1 cellular context compared by ENCODE assay signal in the genomic region with DNA sequence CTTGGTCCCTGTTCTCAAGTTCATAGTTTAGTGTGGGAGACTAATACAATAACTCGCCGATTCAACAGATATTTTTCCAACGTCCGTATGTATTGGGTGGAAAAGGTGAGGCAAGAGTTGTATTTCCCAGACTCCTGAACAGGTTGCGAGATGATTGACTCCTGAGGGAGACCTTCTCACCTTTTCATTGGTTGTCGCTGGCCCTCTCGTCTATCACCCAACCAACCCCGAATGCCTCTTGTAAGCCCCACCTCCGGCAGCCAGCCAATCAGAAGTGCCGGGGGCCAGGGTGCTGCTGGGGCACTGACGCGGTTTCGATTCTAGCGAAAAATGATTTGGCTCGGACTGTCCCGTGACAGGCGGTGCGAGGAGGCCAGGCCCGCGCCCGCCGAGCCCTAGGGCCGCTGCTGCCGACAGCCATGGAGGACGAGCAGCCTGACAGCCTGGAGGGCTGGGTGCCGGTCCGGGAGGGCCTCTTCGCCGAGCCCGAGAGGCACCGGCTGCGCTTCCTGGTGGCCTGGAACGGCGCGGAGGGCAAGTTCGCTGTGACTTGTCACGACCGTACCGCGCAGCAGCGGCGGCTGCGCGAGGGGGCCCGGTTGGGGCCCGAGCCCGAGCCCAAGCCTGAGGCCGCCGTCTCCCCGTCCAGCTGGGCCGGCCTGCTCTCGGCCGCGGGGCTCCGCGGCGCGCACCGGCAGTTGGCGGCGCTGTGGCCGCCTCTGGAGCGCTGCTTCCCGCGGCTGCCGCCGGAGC.
TF ChIP-seq lines count a peak whose summit lies in the region.

A gene with protein sequence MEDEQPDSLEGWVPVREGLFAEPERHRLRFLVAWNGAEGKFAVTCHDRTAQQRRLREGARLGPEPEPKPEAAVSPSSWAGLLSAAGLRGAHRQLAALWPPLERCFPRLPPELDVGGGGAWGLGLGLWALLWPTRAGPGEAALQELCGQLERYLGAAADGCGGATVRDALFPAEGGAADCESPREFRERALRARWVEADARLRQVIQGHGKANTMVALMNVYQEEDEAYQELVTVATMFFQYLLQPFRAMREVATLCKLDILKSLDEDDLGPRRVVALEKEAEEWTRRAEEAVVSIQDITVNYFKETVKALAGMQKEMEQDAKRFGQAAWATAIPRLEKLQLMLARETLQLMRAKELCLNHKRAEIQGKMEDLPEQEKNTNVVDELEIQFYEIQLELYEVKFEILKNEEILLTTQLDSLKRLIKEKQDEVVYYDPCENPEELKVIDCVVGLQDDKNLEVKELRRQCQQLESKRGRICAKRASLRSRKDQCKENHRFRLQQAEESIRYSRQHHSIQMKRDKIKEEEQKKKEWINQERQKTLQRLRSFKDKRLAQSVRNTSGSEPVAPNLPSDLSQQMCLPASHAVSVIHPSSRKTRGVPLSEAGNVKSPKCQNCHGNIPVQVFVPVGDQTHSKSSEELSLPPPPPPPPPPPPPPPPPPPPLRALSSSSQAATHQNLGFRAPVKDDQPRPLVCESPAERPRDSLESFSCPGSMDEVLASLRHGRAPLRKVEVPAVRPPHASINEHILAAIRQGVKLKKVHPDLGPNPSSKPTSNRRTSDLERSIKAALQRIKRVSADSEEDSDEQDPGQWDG (plus strand): TSS at position 321 of the 753 bp plus-strand sequence. CDS start 99 bp downstream, at position 420.

TF ChIP-seq in K562, 482 proteins besides CTCF, POLR2A, EP300 and RAD21 (continued from another document and continues in another):
- TF ChIP-seq ASH1L (IDR thresholded peaks at IDR 0.05; ENCODE audit: borderline replicate concordance, low read depth, partially characterized antibody) (peak; percentile 97), SMARCA4 (IDR thresholded peaks at IDR 0.05) (no peak), MEF2A (IDR thresholded peaks at IDR 0.05; ENCODE audit: control insufficient read depth, low read depth, low read length) (no peak), HDAC1 (IDR thresholded peaks at IDR 0.05) (peak in 1 of 2 experiments; percentile 78; a peak in 2 of 4 replicates), NFRKB (IDR thresholded peaks at IDR 0.05; ENCODE audit: low read depth) (peak; percentile 38; the same call in 1 of the 2 replicates), KDM1A (IDR thresholded peaks at IDR 0.05) (0 out of 4 replicates have a peak, but pooled peaks of 1 of the 2 experiments have one; percentile 24), TBP (optimal IDR thresholded peaks at IDR 0.05; ENCODE audit: low read depth, low read length) (peak; percentile 72), BACH1 (tag; IDR thresholded peaks at IDR 0.05) (no peak), KDM2B (CRISPR knock-in tag; IDR thresholded peaks at IDR 0.05) (no peak), MYC (IDR thresholded peaks at IDR 0.05; ENCODE audit: low read depth, low read length) (no peak), MYC (CRISPR knock-in tag; IDR thresholded peaks at IDR 0.05; ENCODE audit: borderline replicate concordance, low read depth) (no peak), NEUROD1 (IDR thresholded peaks at IDR 0.05; ENCODE audit: borderline replicate concordance, low read depth, low read length, partially characterized antibody) (peak; percentile 97), PURB (CRISPR knock-in tag; IDR thresholded peaks at IDR 0.05; ENCODE audit: low read depth) (no peak), ARID1B (IDR thresholded peaks at IDR 0.05) (no peak), EGR1 (conservative IDR thresholded peaks at IDR 0.05) (no peak), CBX8 (IDR thresholded peaks at IDR 0.05; ENCODE audit: borderline replicate concordance, extremely low read depth, low read depth, low read length, poor library complexity, severe bottlenecking) (no peak), MEF2D (tag; conservative IDR thresholded peaks at IDR 0.05; ENCODE audit: low read depth) (no peak), ZBED1 (IDR thresholded peaks at IDR 0.05) (0 out of 2 replicates have a peak, but pooled peaks have one; percentile 46), MAFK (IDR thresholded peaks at IDR 0.05; ENCODE audit: low read length) (no peak), MCM3 (IDR thresholded peaks at IDR 0.05) (no peak), POLR2AphosphoS2 (IDR thresholded peaks at IDR 0.05; ENCODE audit: low read length) (no peak), NFATC3 (IDR thresholded peaks at IDR 0.05) (no peak), STAT5A (IDR thresholded peaks at IDR 0.05; ENCODE audit: borderline replicate concordance, low read length) (no peak), SMAD3 (CRISPR knock-in tag; conservative IDR thresholded peaks at IDR 0.05) (no peak), RB1 (IDR thresholded peaks at IDR 0.05; ENCODE audit: low read depth) (no peak), TCF7L2 (IDR thresholded peaks at IDR 0.05; ENCODE audit: low read depth, low read length) (no peak), KLF10 (CRISPR knock-in tag; IDR thresholded peaks at IDR 0.05) (no peak), TEAD1 (CRISPR knock-in tag; IDR thresholded peaks at IDR 0.05) (peak in 1 of 2 experiments; percentile 70; a peak in 1 of 4 replicates), KAT7 (CRISPR knock-in tag; IDR thresholded peaks at IDR 0.05; ENCODE audit: borderline replicate concordance) (no peak; the same call in 1 of the 2 replicates), L3MBTL2 (IDR thresholded peaks at IDR 0.05) (peak; percentile 78), ZNF551 (CRISPR knock-in tag; IDR thresholded peaks at IDR 0.05) (no peak), CTBP1 (IDR thresholded peaks at IDR 0.05; ENCODE audit: borderline replicate concordance) (peak; percentile 76; the same call in 1 of the 2 replicates), BHLHE40 (IDR thresholded peaks at IDR 0.05; ENCODE audit: low read length) (peak; percentile 85), SPI1 (IDR thresholded peaks at IDR 0.05; ENCODE audit: borderline replicate concordance, low read depth, low read length) (no peak), MTA3 (IDR thresholded peaks at IDR 0.05; ENCODE audit: borderline replicate concordance) (peak; percentile 86; the same call in 1 of the 2 replicates), ZNF140 (CRISPR knock-in tag; IDR thresholded peaks at IDR 0.05) (no peak), RBM25 (IDR thresholded peaks at IDR 0.05; ENCODE audit: low read depth, low read length, severe bottlenecking) (peak; percentile 97), ZC3H11A (IDR thresholded peaks at IDR 0.05; ENCODE audit: low read depth, low read length) (no peak), ETV5 (CRISPR knock-in tag; IDR thresholded peaks at IDR 0.05; ENCODE audit: low read depth) (no peak), ZNF263 (CRISPR knock-in tag; IDR thresholded peaks at IDR 0.05; ENCODE audit: borderline replicate concordance) (no peak; the same call in 1 of the 2 replicates)
- TF ChIP-seq, protein P1, sequence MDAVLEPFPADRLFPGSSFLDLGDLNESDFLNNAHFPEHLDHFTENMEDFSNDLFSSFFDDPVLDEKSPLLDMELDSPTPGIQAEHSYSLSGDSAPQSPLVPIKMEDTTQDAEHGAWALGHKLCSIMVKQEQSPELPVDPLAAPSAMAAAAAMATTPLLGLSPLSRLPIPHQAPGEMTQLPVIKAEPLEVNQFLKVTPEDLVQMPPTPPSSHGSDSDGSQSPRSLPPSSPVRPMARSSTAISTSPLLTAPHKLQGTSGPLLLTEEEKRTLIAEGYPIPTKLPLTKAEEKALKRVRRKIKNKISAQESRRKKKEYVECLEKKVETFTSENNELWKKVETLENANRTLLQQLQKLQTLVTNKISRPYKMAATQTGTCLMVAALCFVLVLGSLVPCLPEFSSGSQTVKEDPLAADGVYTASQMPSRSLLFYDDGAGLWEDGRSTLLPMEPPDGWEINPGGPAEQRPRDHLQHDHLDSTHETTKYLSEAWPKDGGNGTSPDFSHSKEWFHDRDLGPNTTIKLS (IDR thresholded peaks at IDR 0.05; ENCODE audit: borderline replicate concordance, low read depth) = no peak; the same call in 1 of the 2 replicates
- TF ChIP-seq, protein P2, sequence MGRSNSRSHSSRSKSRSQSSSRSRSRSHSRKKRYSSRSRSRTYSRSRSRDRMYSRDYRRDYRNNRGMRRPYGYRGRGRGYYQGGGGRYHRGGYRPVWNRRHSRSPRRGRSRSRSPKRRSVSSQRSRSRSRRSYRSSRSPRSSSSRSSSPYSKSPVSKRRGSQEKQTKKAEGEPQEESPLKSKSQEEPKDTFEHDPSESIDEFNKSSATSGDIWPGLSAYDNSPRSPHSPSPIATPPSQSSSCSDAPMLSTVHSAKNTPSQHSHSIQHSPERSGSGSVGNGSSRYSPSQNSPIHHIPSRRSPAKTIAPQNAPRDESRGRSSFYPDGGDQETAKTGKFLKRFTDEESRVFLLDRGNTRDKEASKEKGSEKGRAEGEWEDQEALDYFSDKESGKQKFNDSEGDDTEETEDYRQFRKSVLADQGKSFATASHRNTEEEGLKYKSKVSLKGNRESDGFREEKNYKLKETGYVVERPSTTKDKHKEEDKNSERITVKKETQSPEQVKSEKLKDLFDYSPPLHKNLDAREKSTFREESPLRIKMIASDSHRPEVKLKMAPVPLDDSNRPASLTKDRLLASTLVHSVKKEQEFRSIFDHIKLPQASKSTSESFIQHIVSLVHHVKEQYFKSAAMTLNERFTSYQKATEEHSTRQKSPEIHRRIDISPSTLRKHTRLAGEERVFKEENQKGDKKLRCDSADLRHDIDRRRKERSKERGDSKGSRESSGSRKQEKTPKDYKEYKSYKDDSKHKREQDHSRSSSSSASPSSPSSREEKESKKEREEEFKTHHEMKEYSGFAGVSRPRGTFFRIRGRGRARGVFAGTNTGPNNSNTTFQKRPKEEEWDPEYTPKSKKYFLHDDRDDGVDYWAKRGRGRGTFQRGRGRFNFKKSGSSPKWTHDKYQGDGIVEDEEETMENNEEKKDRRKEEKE (IDR thresholded peaks at IDR 0.05; ENCODE audit: borderline replicate concordance in 1 of 2, control insufficient read depth in 1 of 2, low read depth in 2 of 2, low read length in 1 of 2) = no peak
- TF ChIP-seq, protein P3, sequence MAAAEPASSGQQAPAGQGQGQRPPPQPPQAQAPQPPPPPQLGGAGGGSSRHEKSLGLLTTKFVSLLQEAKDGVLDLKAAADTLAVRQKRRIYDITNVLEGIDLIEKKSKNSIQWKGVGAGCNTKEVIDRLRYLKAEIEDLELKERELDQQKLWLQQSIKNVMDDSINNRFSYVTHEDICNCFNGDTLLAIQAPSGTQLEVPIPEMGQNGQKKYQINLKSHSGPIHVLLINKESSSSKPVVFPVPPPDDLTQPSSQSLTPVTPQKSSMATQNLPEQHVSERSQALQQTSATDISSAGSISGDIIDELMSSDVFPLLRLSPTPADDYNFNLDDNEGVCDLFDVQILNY (CRISPR knock-in tag; IDR thresholded peaks at IDR 0.05) = no peak
- TF ChIP-seq, protein P4, sequence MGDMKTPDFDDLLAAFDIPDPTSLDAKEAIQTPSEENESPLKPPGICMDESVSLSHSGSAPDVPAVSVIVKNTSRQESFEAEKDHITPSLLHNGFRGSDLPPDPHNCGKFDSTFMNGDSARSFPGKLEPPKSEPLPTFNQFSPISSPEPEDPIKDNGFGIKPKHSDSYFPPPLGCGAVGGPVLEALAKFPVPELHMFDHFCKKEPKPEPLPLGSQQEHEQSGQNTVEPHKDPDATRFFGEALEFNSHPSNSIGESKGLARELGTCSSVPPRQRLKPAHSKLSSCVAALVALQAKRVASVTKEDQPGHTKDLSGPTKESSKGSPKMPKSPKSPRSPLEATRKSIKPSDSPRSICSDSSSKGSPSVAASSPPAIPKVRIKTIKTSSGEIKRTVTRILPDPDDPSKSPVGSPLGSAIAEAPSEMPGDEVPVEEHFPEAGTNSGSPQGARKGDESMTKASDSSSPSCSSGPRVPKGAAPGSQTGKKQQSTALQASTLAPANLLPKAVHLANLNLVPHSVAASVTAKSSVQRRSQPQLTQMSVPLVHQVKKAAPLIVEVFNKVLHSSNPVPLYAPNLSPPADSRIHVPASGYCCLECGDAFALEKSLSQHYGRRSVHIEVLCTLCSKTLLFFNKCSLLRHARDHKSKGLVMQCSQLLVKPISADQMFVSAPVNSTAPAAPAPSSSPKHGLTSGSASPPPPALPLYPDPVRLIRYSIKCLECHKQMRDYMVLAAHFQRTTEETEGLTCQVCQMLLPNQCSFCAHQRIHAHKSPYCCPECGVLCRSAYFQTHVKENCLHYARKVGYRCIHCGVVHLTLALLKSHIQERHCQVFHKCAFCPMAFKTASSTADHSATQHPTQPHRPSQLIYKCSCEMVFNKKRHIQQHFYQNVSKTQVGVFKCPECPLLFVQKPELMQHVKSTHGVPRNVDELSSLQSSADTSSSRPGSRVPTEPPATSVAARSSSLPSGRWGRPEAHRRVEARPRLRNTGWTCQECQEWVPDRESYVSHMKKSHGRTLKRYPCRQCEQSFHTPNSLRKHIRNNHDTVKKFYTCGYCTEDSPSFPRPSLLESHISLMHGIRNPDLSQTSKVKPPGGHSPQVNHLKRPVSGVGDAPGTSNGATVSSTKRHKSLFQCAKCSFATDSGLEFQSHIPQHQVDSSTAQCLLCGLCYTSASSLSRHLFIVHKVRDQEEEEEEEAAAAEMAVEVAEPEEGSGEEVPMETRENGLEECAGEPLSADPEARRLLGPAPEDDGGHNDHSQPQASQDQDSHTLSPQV (IDR thresholded peaks at IDR 0.05) = 0 out of 2 replicates have a peak, but pooled peaks have one; percentile 24
- TF ChIP-seq, protein P5, sequence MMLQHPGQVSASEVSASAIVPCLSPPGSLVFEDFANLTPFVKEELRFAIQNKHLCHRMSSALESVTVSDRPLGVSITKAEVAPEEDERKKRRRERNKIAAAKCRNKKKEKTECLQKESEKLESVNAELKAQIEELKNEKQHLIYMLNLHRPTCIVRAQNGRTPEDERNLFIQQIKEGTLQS (IDR thresholded peaks at IDR 0.05) = peak; percentile 68
- TF ChIP-seq, protein P5 (CRISPR knock-in tag; conservative IDR thresholded peaks at IDR 0.05) = no peak
- TF ChIP-seq, protein P6, sequence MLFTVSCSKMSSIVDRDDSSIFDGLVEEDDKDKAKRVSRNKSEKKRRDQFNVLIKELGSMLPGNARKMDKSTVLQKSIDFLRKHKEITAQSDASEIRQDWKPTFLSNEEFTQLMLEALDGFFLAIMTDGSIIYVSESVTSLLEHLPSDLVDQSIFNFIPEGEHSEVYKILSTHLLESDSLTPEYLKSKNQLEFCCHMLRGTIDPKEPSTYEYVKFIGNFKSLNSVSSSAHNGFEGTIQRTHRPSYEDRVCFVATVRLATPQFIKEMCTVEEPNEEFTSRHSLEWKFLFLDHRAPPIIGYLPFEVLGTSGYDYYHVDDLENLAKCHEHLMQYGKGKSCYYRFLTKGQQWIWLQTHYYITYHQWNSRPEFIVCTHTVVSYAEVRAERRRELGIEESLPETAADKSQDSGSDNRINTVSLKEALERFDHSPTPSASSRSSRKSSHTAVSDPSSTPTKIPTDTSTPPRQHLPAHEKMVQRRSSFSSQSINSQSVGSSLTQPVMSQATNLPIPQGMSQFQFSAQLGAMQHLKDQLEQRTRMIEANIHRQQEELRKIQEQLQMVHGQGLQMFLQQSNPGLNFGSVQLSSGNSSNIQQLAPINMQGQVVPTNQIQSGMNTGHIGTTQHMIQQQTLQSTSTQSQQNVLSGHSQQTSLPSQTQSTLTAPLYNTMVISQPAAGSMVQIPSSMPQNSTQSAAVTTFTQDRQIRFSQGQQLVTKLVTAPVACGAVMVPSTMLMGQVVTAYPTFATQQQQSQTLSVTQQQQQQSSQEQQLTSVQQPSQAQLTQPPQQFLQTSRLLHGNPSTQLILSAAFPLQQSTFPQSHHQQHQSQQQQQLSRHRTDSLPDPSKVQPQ (CRISPR knock-in tag; IDR thresholded peaks at IDR 0.05; ENCODE audit: borderline replicate concordance) = no peak
- TF ChIP-seq, protein P7, sequence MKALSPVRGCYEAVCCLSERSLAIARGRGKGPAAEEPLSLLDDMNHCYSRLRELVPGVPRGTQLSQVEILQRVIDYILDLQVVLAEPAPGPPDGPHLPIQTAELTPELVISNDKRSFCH (CRISPR knock-in tag; IDR thresholded peaks at IDR 0.05) = no peak
- TF ChIP-seq, protein P7 (tag; IDR thresholded peaks at IDR 0.05) = no peak
